In genomic region chr6:148839044-148839443, GRCh38 we compare ENCODE assay signal across 22 cellular contexts.
DNase-seq lines count a peak whose midpoint lies in the region; ATAC-seq, FAIRE-seq and TF ChIP-seq lines count a peak whose summit lies in the region.
"Had no signal": no experiment of that assay in that cellular context is flagged by ENCODE, and none has a peak within 500 bp of the region (broad histone marks: within the 10 kb centered on the region; RNA-seq: fewer than 3 reads in every experiment).

No MANE protein-coding gene starts in this region.

- CTCF ChIA-PET in K562 (lab: Yijun Ruan, JAX; ENCODE audit: low intra/inter-chr PET ratio) (no interaction called here), HepG2 (lab: Yijun Ruan, JAX; ENCODE audit: low intra/inter-chr PET ratio, low total read pairs) (no interaction called here)

- 0% methylated on average over 3 of the region's 3 CpGs for WGBS in K562 (ENCODE audit: insufficient coverage, low coverage, missing lambda C conversion rate)
- 4% methylated on average over 3 of the region's 3 CpGs for WGBS in HepG2 (ENCODE audit: low lambda C conversion rate)

- H3K9me3 ChIP-seq in K562 (replicated peaks; ENCODE audit: control insufficient read depth, insufficient read depth, low read depth, low read length) (no peaks in the 10 kb centered on the region), HepG2 (ENCODE audit: low read length) (no peaks in the 10 kb centered on the region)
- H3K9me3 ChIP-seq: BE2C had no signal

- H3K27me3 ChIP-seq in GM23338 (ENCODE audit: insufficient read depth) = no peaks in the 10 kb centered on the region
- H3K27me3 ChIP-seq in K562 (ENCODE audit: control insufficient read depth in 2 of 2, insufficient read depth in 2 of 2, low read length in 2 of 2) = peaks cover 5 to 11% of the 10 kb centered on the region in 2 experiments; a peak in 2 of 5 replicates
- peaks cover 0 to 2% of the 10 kb centered on the region in 2 experiments; a peak in 1 of 5 replicates for H3K27me3 ChIP-seq in HepG2 (ENCODE audit: control insufficient read depth in 1 of 2, insufficient read depth in 2 of 2, low read length in 2 of 2)
- H3K27me3 ChIP-seq: BE2C had no signal

- in situ Hi-C loops in K562 (cut with MboI) (no loop called here), HepG2 (cut with HindIII; ENCODE audit: extremely low pct_ligation_motif_present, low pct_unique_long_range_greater_than_20kb) (no loop called here)

- no peak for DNase-seq in GM23338 (ENCODE audit: low spot score)
- no peak for DNase-seq in K562 (ENCODE audit: extremely low read depth in 1 of 4, low spot score in 3 of 4)
- no peak for DNase-seq in HepG2 (ENCODE audit: low spot score)
- DNase-seq in stimulated activated CD4-positive, alpha-beta T cell treated with anti-CD3 and anti-CD28 coated beads, Interleukin-12 subunit alpha, Interleukin-12 subunit beta, amount 100 ng/mL, for 4 hours = no peak
- no peak for DNase-seq in NOMO-1 treated with DMSO at 0.1 percent for 48 hours (lab: John Stamatoyannopoulos, UW; ENCODE audit: unreplicated experiment)
- DNase-seq in medulla oblongata (ENCODE audit: extremely low spot score) = no peak
- DNase-seq: ACHN; BE2C; C1 segment of cervical spinal cord; CD4-positive, CD25-positive, alpha-beta regulatory T cell; CD8-positive, alpha-beta memory T cell; COR-L47; DMS 273 treated with DMSO at 0.1 percent for 48 hours; DMS53; DND-41; EL; HCEC 1CT had no signal

- H3K4me1 ChIP-seq in GM23338 (ENCODE audit: insufficient read depth) = peaks cover 45% of the 10 kb centered on the region
- no peaks in the 10 kb centered on the region for H3K4me1 ChIP-seq in K562 (replicated peaks in 1 of 2; ENCODE audit: control insufficient read depth in 2 of 2, insufficient read depth in 2 of 2, low read length in 2 of 2)
- no peaks in the 10 kb centered on the region for H3K4me1 ChIP-seq in HepG2 (ENCODE audit: insufficient read depth, low read length)
- H3K4me1 ChIP-seq: BE2C had no signal

- TF ChIP-seq EP300 in K562 (IDR thresholded peaks at IDR 0.05; ENCODE audit: low read length) (no peak), HepG2 (IDR thresholded peaks at IDR 0.05; ENCODE audit: low read depth in 2 of 2, low read length in 2 of 2) (no peak), HepG2 (CRISPR knock-in tag; IDR thresholded peaks at IDR 0.05; ENCODE audit: borderline replicate concordance) (no peak)

- FAIRE-seq in K562 (lab: Jason Lieb, UNC) = no peak
- peak; percentile 32 for FAIRE-seq in HepG2 (lab: Jason Lieb, UNC)
- FAIRE-seq: GM12878, GM19239, H54, HTR-8/SVneo had no signal

- H4K20me1 ChIP-seq in GM23338 (replicated peaks; ENCODE audit: insufficient read depth) (peaks cover 2% of the 10 kb centered on the region; the same call in 1 of the 2 replicates), K562 (replicated peaks; ENCODE audit: control insufficient read depth, insufficient read depth, low read length) (no peaks in the 10 kb centered on the region), HepG2 (ENCODE audit: insufficient read depth, low read length) (no peaks in the 10 kb centered on the region)

- ATAC-seq in GM23338 (no peak), K562 (no peak), HepG2 (no peak)
- ATAC-seq in stimulated activated memory B cell treated with anti-CD40 and anti-IgM and Interleukin-4, amounts not matched to agents 10 μg/mL and 1 μg/mL and 100 μg/mL, for 72 hours = no peak
- ATAC-seq: GM12878 had no signal

- H3K27ac ChIP-seq in GM23338 (ENCODE audit: low read depth) (no peak overlapping the region), K562 (ENCODE audit: extremely low read depth, low read depth, low read length) (no peak overlapping the region), HepG2 (ENCODE audit: extremely low read length, insufficient read depth, low read length) (no peak overlapping the region)

- H3K27me3 Mint-ChIP-seq in GM23338 (ENCODE audit: insufficient read depth, low read depth, poor library complexity) = peaks cover 3% of the 10 kb centered on the region
- H3K27me3 Mint-ChIP-seq in stimulated activated memory B cell treated with anti-CD40 and anti-IgM and Interleukin-4, amounts not matched to agents 10 μg/mL and 1 μg/mL and 100 μg/mL, for 72 hours = no peaks in the 10 kb centered on the region
- H3K27me3 Mint-ChIP-seq: CD8-positive, alpha-beta memory T cell had no signal

- H3K79me2 ChIP-seq in GM23338 (replicated peaks; ENCODE audit: insufficient read depth) = peaks cover 98% of the 10 kb centered on the region
- H3K79me2 ChIP-seq in K562 (ENCODE audit: control insufficient read depth, insufficient read depth, low read length) = no peaks in the 10 kb centered on the region
- H3K79me2 ChIP-seq in HepG2 (ENCODE audit: insufficient read depth, low read length) = no peaks in the 10 kb centered on the region

- no peaks in the 10 kb centered on the region for H3K9me3 Mint-ChIP-seq in GM23338
- no peaks in the 10 kb centered on the region for H3K9me3 Mint-ChIP-seq in stimulated activated memory B cell treated with anti-CD40 and anti-IgM and Interleukin-4, amounts not matched to agents 10 μg/mL and 1 μg/mL and 100 μg/mL, for 72 hours
- H3K9me3 Mint-ChIP-seq: CD8-positive, alpha-beta memory T cell had no signal

- BruUV-seq in K562 (replicated peaks; lab: Mats Ljungman, UMichigan) (no TSS peak), HepG2 (replicated peaks; lab: Mats Ljungman, UMichigan) (no TSS peak)

- H3K4me1 Mint-ChIP-seq in GM23338 = peaks cover 62% of the 10 kb centered on the region
- H3K4me1 Mint-ChIP-seq in stimulated activated memory B cell treated with anti-CD40 and anti-IgM and Interleukin-4, amounts not matched to agents 10 μg/mL and 1 μg/mL and 100 μg/mL, for 72 hours = peaks cover 49% of the 10 kb centered on the region

- intact Hi-C loops in K562 (cut with micrococcal nuclease) (no loop called here), HepG2 (cut with micrococcal nuclease; ENCODE audit: unreplicated experiment) (no loop called here)

- 0 out of 2 replicates have a peak overlapping the region, but pooled peaks have one; percentile 35 for H3K27ac Mint-ChIP-seq in GM23338
- H3K27ac Mint-ChIP-seq in stimulated activated memory B cell treated with anti-CD40 and anti-IgM and Interleukin-4, amounts not matched to agents 10 μg/mL and 1 μg/mL and 100 μg/mL, for 72 hours = peak overlapping the region; percentile 53
- H3K27ac Mint-ChIP-seq: CD4-positive, CD25-positive, alpha-beta regulatory T cell had no signal

- H3K36me3 ChIP-seq in GM23338 (ENCODE audit: insufficient read depth) (no peaks in the 10 kb centered on the region), K562 (ENCODE audit: control insufficient read depth, insufficient read depth, low read length) (no peaks in the 10 kb centered on the region), HepG2 (replicated peaks in 1 of 2; ENCODE audit: control insufficient read depth in 1 of 2, insufficient read depth in 2 of 2, low read length in 2 of 2) (no peaks in the 10 kb centered on the region)
- H3K36me3 ChIP-seq: BE2C had no signal

- TF ChIP-seq POLR2A in K562 (conservative IDR thresholded peaks at IDR 0.05) = no peak
- no peak for TF ChIP-seq POLR2A in HepG2 (IDR thresholded peaks at IDR 0.05; ENCODE audit: insufficient read depth in 1 of 2, low read depth in 2 of 2, low read length in 2 of 2)

- no peak for TF ChIP-seq RAD21 in K562 (CRISPR knock-in tag; conservative IDR thresholded peaks at IDR 0.05 in 1 of 2, IDR thresholded peaks at IDR 0.05 in 1 of 2)
- TF ChIP-seq RAD21 in HepG2 (CRISPR knock-in tag; IDR thresholded peaks at IDR 0.05) = no peak

- no peaks in the 10 kb centered on the region for H3K9me1 ChIP-seq in K562 (ENCODE audit: control insufficient read depth, insufficient read depth, low read length)

- H3K4me2 ChIP-seq in GM23338 (no peak overlapping the region), K562 (ENCODE audit: insufficient read depth, low read length) (no peak overlapping the region), HepG2 (ENCODE audit: low read depth, low read length) (no peak overlapping the region)

- H3K9me2 ChIP-seq in GM23338 (ENCODE audit: insufficient read depth) = peaks cover 8% of the 10 kb centered on the region; the same call in 1 of the 2 replicates

- no peaks in the 10 kb centered on the region for H3F3A ChIP-seq in GM23338 (replicated peaks; ENCODE audit: low read depth)

- POLR2A ChIA-PET in K562 (lab: Yijun Ruan, JAX) = no interaction called here
- POLR2A ChIA-PET in HepG2 (lab: Yijun Ruan, JAX) = no interaction called here

- TF ChIP-seq CTCF in GM23338 (conservative IDR thresholded peaks at IDR 0.05; ENCODE audit: low read depth in 2 of 2) (no peak), K562 (IDR thresholded peaks at IDR 0.05 in 2 of 3, conservative IDR thresholded peaks at IDR 0.05 in 1 of 3; ENCODE audit: insufficient read depth in 2 of 3, low read depth in 1 of 3, low read length in 3 of 3) (no peak), HepG2 (CRISPR knock-in tag; IDR thresholded peaks at IDR 0.05) (no peak)

- H3K4me3 Mint-ChIP-seq in GM23338 = no peak overlapping the region
- H3K4me3 Mint-ChIP-seq in stimulated activated memory B cell treated with anti-CD40 and anti-IgM and Interleukin-4, amounts not matched to agents 10 μg/mL and 1 μg/mL and 100 μg/mL, for 72 hours = no peak overlapping the region
- H3K4me3 Mint-ChIP-seq: CD4-positive, CD25-positive, alpha-beta regulatory T cell; CD8-positive, alpha-beta memory T cell had no signal

- H3K4me3 ChIP-seq in GM23338 (no peak overlapping the region), K562 (no peak overlapping the region), HepG2 (replicated peaks in 1 of 3; ENCODE audit: insufficient read depth in 1 of 3, low read depth in 2 of 3, low read length in 3 of 3) (no peak overlapping the region)
- H3K4me3 ChIP-seq: GM12878 had no signal

- no peaks in the 10 kb centered on the region; the same call in 2 of the 3 replicates for H3K36me3 Mint-ChIP-seq in GM23338 (ENCODE audit: low read depth)
- no peaks in the 10 kb centered on the region for H3K36me3 Mint-ChIP-seq in stimulated activated memory B cell treated with anti-CD40 and anti-IgM and Interleukin-4, amounts not matched to agents 10 μg/mL and 1 μg/mL and 100 μg/mL, for 72 hours
- H3K36me3 Mint-ChIP-seq: CD4-positive, CD25-positive, alpha-beta regulatory T cell had no signal

- H3K9ac ChIP-seq in K562 (ENCODE audit: insufficient read depth in 1 of 2, low read depth in 2 of 2, low read length in 2 of 2) = no peak overlapping the region
- no peak overlapping the region for H3K9ac ChIP-seq in HepG2 (ENCODE audit: insufficient read depth, low read depth, low read length)

- H2AFZ ChIP-seq in GM23338 = no peak overlapping the region
- H2AFZ ChIP-seq in K562 (ENCODE audit: low read depth, low read length) = no peak overlapping the region
- H2AFZ ChIP-seq in HepG2 (ENCODE audit: low read length) = no peak overlapping the region

TF ChIP-seq in K562, 482 proteins besides CTCF, POLR2A, EP300 and RAD21 (continues in another document):
- TF ChIP-seq SETDB1 (IDR thresholded peaks at IDR 0.05; ENCODE audit: low read length) = no peak

TF ChIP-seq in HepG2, 621 proteins besides CTCF, POLR2A, EP300 and RAD21 (continues in another document):
- TF ChIP-seq ZNF496 (CRISPR knock-in tag; IDR thresholded peaks at IDR 0.05; ENCODE audit: insufficient replicate concordance) (no peak), REL (CRISPR knock-in tag; conservative IDR thresholded peaks at IDR 0.05) (no peak), MAFK (conservative IDR thresholded peaks at IDR 0.05 in 1 of 2, IDR thresholded peaks at IDR 0.05 in 1 of 2; ENCODE audit: low read length in 2 of 2) (peak; percentile 97 to 99), ZNF749 (CRISPR knock-in tag; IDR thresholded peaks at IDR 0.05; ENCODE audit: borderline replicate concordance) (no peak), ZNF383 (CRISPR knock-in tag; IDR thresholded peaks at IDR 0.05; ENCODE audit: borderline replicate concordance) (no peak)
